In the genomic region with DNA sequence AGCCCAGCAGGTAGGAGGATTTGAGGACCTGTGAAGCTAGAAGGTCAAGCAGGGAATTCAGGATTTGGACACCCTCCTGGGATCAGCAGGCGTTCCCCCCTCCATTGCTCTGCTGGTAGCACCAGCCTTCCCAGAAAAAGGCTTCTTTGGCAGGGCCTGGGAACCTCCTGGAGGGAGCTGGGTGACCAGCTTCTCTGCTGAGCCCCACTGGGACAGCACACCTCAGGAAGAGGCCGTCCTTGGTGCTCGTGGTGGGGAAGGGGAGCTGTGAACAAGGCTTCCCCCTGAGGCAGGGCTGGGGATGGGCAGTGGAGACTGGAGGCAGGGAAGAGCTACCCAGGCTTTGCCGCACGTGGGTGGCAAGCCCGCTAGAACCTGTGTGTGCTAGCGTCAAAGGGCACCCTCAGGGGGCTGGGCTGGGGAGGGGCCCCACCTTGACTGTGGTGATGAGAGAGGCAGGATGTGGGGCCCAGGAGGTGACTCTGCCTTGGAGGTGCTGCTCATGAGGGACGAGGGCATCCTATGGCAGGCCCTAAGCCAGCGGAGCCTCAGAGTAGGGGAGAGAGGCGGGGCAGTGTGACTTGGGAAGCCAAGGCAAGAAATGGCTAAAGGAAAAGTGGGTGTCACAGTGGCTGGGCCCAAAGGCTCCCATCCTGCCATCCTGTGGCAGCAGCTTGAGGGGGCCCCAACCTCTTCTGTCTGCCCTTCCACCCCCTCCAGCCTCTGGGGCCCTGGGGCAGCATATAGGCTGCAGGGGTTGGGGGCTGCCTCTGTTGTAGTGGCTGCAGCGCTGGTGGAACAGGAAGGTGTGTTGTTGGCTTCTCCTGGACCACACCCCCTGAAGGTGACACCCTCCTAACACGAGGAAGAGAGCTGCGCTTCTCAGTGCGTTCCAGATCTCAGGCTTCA, we compare ENCODE assay signal across 9 cellular contexts. TPM values are rescaled to one million over a fixed set of nuclear protein-coding genes. Genes with fewer than 3 reads are reported as not detected.
A peak's percentile ranks its signal among the peaks of the same experiment; 100 is the strongest.
DNase-seq lines count a peak whose midpoint lies in the region; ATAC-seq and TF ChIP-seq lines count a peak whose summit lies in the region.
"Had no signal": no experiment of that assay in that cellular context is flagged by ENCODE, and none has a peak within 500 bp of the region (broad histone marks: within the 10 kb centered on the region; RNA-seq: fewer than 3 reads in every experiment).

No MANE protein-coding gene starts in this region.

- H3K4me3 ChIP-seq in psoas muscle = no peak overlapping the region
- no peak overlapping the region for H3K4me3 ChIP-seq in tibial nerve

- WGBS in psoas muscle, 3 donors = 79 to 85% (median 83%) methylated on average over 14 of the region's 14 CpGs
- 80 to 86% methylated on average over 14 of the region's 14 CpGs for WGBS in tibial nerve, 2 donors

- H3K36me3 ChIP-seq in psoas muscle (ENCODE audit: insufficient read depth in 1 of 2, low read depth in 1 of 2) (no peaks in the 10 kb centered on the region), tibial nerve (peaks cover 0 to 14% (median 0%) of the 10 kb centered on the region in 3 donors)

- no peak for TF ChIP-seq POLR2A in tibial nerve (IDR thresholded peaks at IDR 0.05)

- H3K4me1 ChIP-seq in psoas muscle = peaks cover 97% of the 10 kb centered on the region
- peaks cover 1 to 100% (median 86%) of the 10 kb centered on the region in 4 donors for H3K4me1 ChIP-seq in tibial nerve

- TF ChIP-seq CTCF in psoas muscle (IDR thresholded peaks at IDR 0.05) (no peak), tibial nerve (IDR thresholded peaks at IDR 0.05) (no peak)

- peak overlapping the region; percentile 97 for H3K27ac ChIP-seq in psoas muscle
- peak overlapping the region in 3 of 4 donors; percentile 77 to 100 (median 84) for H3K27ac ChIP-seq in tibial nerve

- H3K9me3 ChIP-seq in psoas muscle (no peaks in the 10 kb centered on the region), tibial nerve (no peaks in the 10 kb centered on the region)

- no peak for ATAC-seq in psoas muscle
- ATAC-seq in HG02759 (IDR thresholded peaks at IDR 0.05; ENCODE audit: unreplicated experiment) = no peak
- ATAC-seq in GM21576 (IDR thresholded peaks at IDR 0.05; ENCODE audit: unreplicated experiment) = no peak
- no peak for ATAC-seq in HG03108 (IDR thresholded peaks at IDR 0.05; ENCODE audit: unreplicated experiment)

- H3K27me3 ChIP-seq in psoas muscle (ENCODE audit: insufficient read depth in 3 of 3, low read length in 2 of 3) (no peaks in the 10 kb centered on the region), tibial nerve (no peaks in the 10 kb centered on the region)

- intact Hi-C loops in psoas muscle (cut with DNase I) = loop anchor here in 1 of 2 donors (10.0 kb wide), 1 partner anchor 383 kb away; no protein-coding TSS in a partner anchor

- no peak for TF ChIP-seq EP300 in tibial nerve (IDR thresholded peaks at IDR 0.05)

- DNase-seq in T-helper 9 cell = peak; percentile 69
- DNase-seq in activated gamma-delta T cell treated with anti-CD3 and anti-CD28 coated beads, Interleukin-2, amount 50 U/mL, for 16 hours (ENCODE audit: low read depth) = peak; percentile 81
- DNase-seq in psoas muscle = no peak
- no peak for DNase-seq in tibial nerve (ENCODE audit: low spot score in 2 of 2)
- DNase-seq: kidney glomerular epithelial cell, NCI-H69 had no signal

RNA-seq across cellular contexts. Expression of a gene that starts 20.7 kb away (rescaled TPM):
- total RNA-seq in psoas muscle (10 to 100 TPM; 11.9 to 45.6 (median 25.2) TPM), tibial nerve (10 to 100 TPM; 61.2 to 77.9 (median 75.1) TPM)
- polyA plus RNA-seq in psoas muscle = 10 to 100 TPM; 14.5 to 29.0 (median 20.4) TPM

Comparison
In these comparisons a context has a peak if more than half of its experiments do, and no peak if none do; other contexts are left out.
1. DNase-seq: peak in T-helper 9 cell (single experiment) and activated gamma-delta T cell treated with anti-CD3 and anti-CD28 coated beads, Interleukin-2, amount 50 U/mL, for 16 hours (single experiment); none in psoas muscle (0 of 2) and tibial nerve (0 of 2).